ENCODE assay signal across 27 cellular contexts in the genomic region with DNA sequence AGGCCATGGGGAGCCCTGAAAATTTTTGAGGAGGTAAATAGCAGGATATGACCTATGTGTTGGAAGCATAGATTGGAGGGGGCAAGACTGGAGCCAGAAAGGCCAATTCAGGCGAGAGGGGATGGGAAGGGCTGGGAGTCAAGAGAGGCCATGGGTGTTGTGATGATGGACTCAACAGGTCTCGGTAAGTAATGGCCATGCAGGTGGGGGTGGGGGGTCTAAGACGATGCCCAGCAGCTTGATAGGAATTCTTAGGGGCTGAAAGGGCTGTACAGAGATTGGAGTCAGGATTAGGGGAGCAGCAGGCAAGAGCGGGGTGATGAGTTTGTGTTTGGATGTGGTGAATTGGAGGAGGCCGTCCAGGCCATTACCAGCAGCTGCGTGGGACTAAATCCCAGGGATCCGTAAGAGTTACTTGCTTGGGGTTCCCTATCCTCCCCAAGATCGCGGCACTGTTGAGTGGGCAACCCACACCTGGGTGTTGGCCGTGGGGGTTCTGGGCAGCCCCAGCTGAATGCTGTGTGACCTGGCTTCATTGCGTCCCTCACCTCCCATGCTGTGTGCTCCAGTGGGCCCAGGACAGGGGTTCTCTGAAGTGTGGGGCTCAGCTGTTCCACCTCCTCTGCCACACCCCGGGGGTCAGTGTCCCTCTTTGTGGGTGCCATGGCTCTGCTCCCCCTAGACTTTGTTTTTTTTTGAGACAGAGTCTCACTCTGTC. TPM values are rescaled to one million over a fixed set of nuclear protein-coding genes. Genes with fewer than 3 reads are reported as not detected.
DNase-seq lines count a peak whose midpoint lies in the region; ATAC-seq and TF ChIP-seq lines count a peak whose summit lies in the region.
"Had no signal": no experiment of that assay in that cellular context is flagged by ENCODE, and none has a peak within 500 bp of the region (broad histone marks: within the 10 kb centered on the region; RNA-seq: fewer than 3 reads in every experiment).

No MANE protein-coding gene starts in this region.

- H2BK15ac ChIP-seq in neuronal stem cell (ENCODE audit: low read length): no peak overlapping the region

- TF ChIP-seq POLR2A in vagina (IDR thresholded peaks at IDR 0.05): no peak

- no peak overlapping the region for H3K14ac ChIP-seq in neuronal stem cell (ENCODE audit: low read length)

- H3K4me1 ChIP-seq in neuronal stem cell (ENCODE audit: control insufficient read depth in 2 of 2, insufficient read depth in 1 of 2, low read depth in 1 of 2, low read length in 2 of 2) (peaks cover 2 to 12% of the 10 kb centered on the region in 2 donors), vagina (peaks cover 15% of the 10 kb centered on the region)
- H3K4me1 ChIP-seq: Peyer's patch, SJSA1 had no signal

- H3K23ac ChIP-seq in neuronal stem cell (ENCODE audit: low read depth, low read length, poor library complexity): no peak overlapping the region

- H3K27ac Mint-ChIP-seq in activated CD4-positive, alpha-beta T cell treated with anti-CD3 and anti-CD28 coated beads for 36 hours: no peak overlapping the region
- no peak overlapping the region for H3K27ac Mint-ChIP-seq in activated T-cell treated with anti-CD3 and anti-CD28 coated beads, Interleukin-2, amount 50 U/mL, for 24 hours
- H3K27ac Mint-ChIP-seq: HFFc6 had no signal

- DNase-seq in cardiac septum (ENCODE audit: low spot score) (peak; percentile 29), left cardiac atrium (no peak), left lobe of liver (ENCODE audit: low spot score) (peak; percentile 19), neuronal stem cell (ENCODE audit: low spot score) (no peak), vagina (ENCODE audit: extremely low spot score in 2 of 2) (peak; percentile 61 to 64), cerebellar cortex (ENCODE audit: low spot score) (no peak)
- no peak for DNase-seq in activated CD4-positive, alpha-beta T cell treated with anti-CD3 and anti-CD28 coated beads for 36 hours
- DNase-seq in activated T-cell treated with anti-CD3 and anti-CD28 coated beads, Interleukin-2, amount 50 U/mL, for 24 hours: no peak
- DNase-seq: AML-193, EL, GF-D8, HFFc6, MM.1S, NCI-H1048, NCI-H1436 treated with DMSO at 0.1 percent for 48 hours, NCI-H2029 treated with DMSO at 0.1 percent for 48 hours, NCI-H345, NCI-H524 treated with DMSO at 0.1 percent for 48 hours, NCI-H82, Peyer's patch had no signal

- H2BK12ac ChIP-seq in neuronal stem cell (ENCODE audit: low read length): no peak overlapping the region

- TF ChIP-seq CTCF in vagina (IDR thresholded peaks at IDR 0.05): no peak

- peak overlapping the region; percentile 51 for H2AK5ac ChIP-seq in neuronal stem cell (ENCODE audit: low read depth, low read length)

- H3K79me1 ChIP-seq in neuronal stem cell (ENCODE audit: low read depth, low read length): no peaks in the 10 kb centered on the region

- no peaks in the 10 kb centered on the region for H3K27me3 Mint-ChIP-seq in activated CD4-positive, alpha-beta T cell treated with anti-CD3 and anti-CD28 coated beads for 36 hours
- no peaks in the 10 kb centered on the region for H3K27me3 Mint-ChIP-seq in activated T-cell treated with anti-CD3 and anti-CD28 coated beads, Interleukin-2, amount 50 U/mL, for 24 hours

- H3K9me3 Mint-ChIP-seq in activated CD4-positive, alpha-beta T cell treated with anti-CD3 and anti-CD28 coated beads for 36 hours (ENCODE audit: low read depth): no peaks in the 10 kb centered on the region
- no peaks in the 10 kb centered on the region for H3K9me3 Mint-ChIP-seq in activated T-cell treated with anti-CD3 and anti-CD28 coated beads, Interleukin-2, amount 50 U/mL, for 24 hours
- H3K9me3 Mint-ChIP-seq: HFFc6 had no signal

- H3K36me3 ChIP-seq in neuronal stem cell (replicated peaks in 1 of 2; ENCODE audit: control insufficient read depth in 2 of 2, insufficient read depth in 2 of 2, low read length in 2 of 2): no peaks in the 10 kb centered on the region
- H3K36me3 ChIP-seq in vagina: no peaks in the 10 kb centered on the region
- H3K36me3 ChIP-seq: Peyer's patch, SJSA1 had no signal

- no peak overlapping the region for H3K4me3 Mint-ChIP-seq in activated CD4-positive, alpha-beta T cell treated with anti-CD3 and anti-CD28 coated beads for 36 hours
- H3K4me3 Mint-ChIP-seq in activated T-cell treated with anti-CD3 and anti-CD28 coated beads, Interleukin-2, amount 50 U/mL, for 24 hours: no peak overlapping the region
- H3K4me3 Mint-ChIP-seq: CD14-positive monocyte, HFFc6 had no signal

- no peak overlapping the region for H2BK120ac ChIP-seq in neuronal stem cell (ENCODE audit: low read depth, low read length)

- intact Hi-C loops in cardiac septum (cut with DNase I): no loop called here
- intact Hi-C loops in left cardiac atrium (cut with DNase I): no loop called here
- intact Hi-C loops in vagina (cut with DNase I): no loop called here
- intact Hi-C loops in activated CD4-positive, alpha-beta T cell treated with anti-CD3 and anti-CD28 coated beads for 36 hours (cut with DNase I, micrococcal nuclease): no loop called here

- H3K36me3 Mint-ChIP-seq in activated CD4-positive, alpha-beta T cell treated with anti-CD3 and anti-CD28 coated beads for 36 hours (ENCODE audit: low read depth): no peaks in the 10 kb centered on the region
- H3K36me3 Mint-ChIP-seq in activated T-cell treated with anti-CD3 and anti-CD28 coated beads, Interleukin-2, amount 50 U/mL, for 24 hours (ENCODE audit: low read depth): no peaks in the 10 kb centered on the region
- H3K36me3 Mint-ChIP-seq: CD14-positive monocyte had no signal

- H4K91ac ChIP-seq in neuronal stem cell (ENCODE audit: low read depth, low read length, poor library complexity): no peak overlapping the region

- no peak overlapping the region for H3K4ac ChIP-seq in neuronal stem cell (ENCODE audit: low read length)

- no peak overlapping the region for H3K9ac ChIP-seq in neuronal stem cell (ENCODE audit: low read depth, low read length, poor library complexity)

- ATAC-seq in left cardiac atrium (no peak), left lobe of liver (no peak)
- ATAC-seq in activated CD4-positive, alpha-beta T cell treated with anti-CD3 and anti-CD28 coated beads for 36 hours: no peak
- ATAC-seq: Right ventricle myocardium inferior had no signal

- H2BK5ac ChIP-seq in neuronal stem cell (ENCODE audit: low read length): no peak overlapping the region

- WGBS in neuronal stem cell (ENCODE audit: extremely low coverage in 2 of 2, insufficient read length in 2 of 2, insufficient replicate concordance in 1 of 2), 2 donors: no CpG with 5 or more reads among the region's 12 CpGs

- H4K8ac ChIP-seq in neuronal stem cell (ENCODE audit: low read depth, low read length): no peak overlapping the region

- H3K27me3 ChIP-seq in neuronal stem cell (ENCODE audit: control insufficient read depth in 3 of 3, insufficient read depth in 3 of 3, low read depth in 1 of 3, low read length in 3 of 3) (peaks cover 0 to 10% (median 0%) of the 10 kb centered on the region in 3 experiments), vagina (no peaks in the 10 kb centered on the region)
- H3K27me3 ChIP-seq: Peyer's patch, SJSA1 had no signal

- H3K27ac ChIP-seq in neuronal stem cell (replicated peaks; ENCODE audit: low read length) (no peak overlapping the region), vagina (no peak overlapping the region)
- H3K27ac ChIP-seq: Peyer's patch, SJSA1 had no signal

- peaks cover 4% of the 10 kb centered on the region for H3K4me1 Mint-ChIP-seq in activated CD4-positive, alpha-beta T cell treated with anti-CD3 and anti-CD28 coated beads for 36 hours
- H3K4me1 Mint-ChIP-seq in activated T-cell treated with anti-CD3 and anti-CD28 coated beads, Interleukin-2, amount 50 U/mL, for 24 hours (ENCODE audit: low read depth): no peaks in the 10 kb centered on the region

- peak overlapping the region; percentile 44 for H3K18ac ChIP-seq in neuronal stem cell (ENCODE audit: low read length)

- no peak overlapping the region for H3K4me2 ChIP-seq in neuronal stem cell (ENCODE audit: insufficient read depth, low read length, poor library complexity, severe bottlenecking)

- POLR2A ChIA-PET in activated CD4-positive, alpha-beta T cell treated with anti-CD3 and anti-CD28 coated beads for 36 hours (lab: Charles Lee): no interaction called here

- H3K4me3 ChIP-seq in neuronal stem cell (ENCODE audit: low read length in 2 of 2) (no peak overlapping the region), vagina (no peak overlapping the region)
- H3K4me3 ChIP-seq: Peyer's patch, SJSA1 had no signal

- CTCF ChIA-PET in activated CD4-positive, alpha-beta T cell treated with anti-CD3 and anti-CD28 coated beads for 36 hours (lab: Charles Lee): no interaction called here

- H2AFZ ChIP-seq in neuronal stem cell (ENCODE audit: low read length): no peak overlapping the region

- H3K9me3 ChIP-seq in neuronal stem cell (replicated peaks in 1 of 2; ENCODE audit: control insufficient read depth in 2 of 2, insufficient read depth in 1 of 2, low read depth in 1 of 2, low read length in 2 of 2): no peaks in the 10 kb centered on the region
- no peaks in the 10 kb centered on the region for H3K9me3 ChIP-seq in vagina
- H3K9me3 ChIP-seq: Peyer's patch, SJSA1 had no signal

RNA-seq across cellular contexts. Expression of gene CHRNB4, which starts 41.8 kb away (rescaled TPM):
- total RNA-seq in cardiac septum (not detected), left cardiac atrium (under 1 TPM in 1 of 2 donors, not detected in 1; 0.13 TPM), left lobe of liver (not detected), vagina (0.74 TPM)
- polyA plus RNA-seq in neuronal stem cell (2013, experiment 1 of 2): 0.17 TPM
- 0.17 TPM for polyA plus RNA-seq in neuronal stem cell (2013, experiment 2 of 2)
- total RNA-seq in activated CD4-positive, alpha-beta T cell treated with anti-CD3 and anti-CD28 coated beads for 36 hours: not detected
- total RNA-seq: A172, HFFc6, LHCN-M2, OCI-LY7, Peyer's patch, Right ventricle myocardium inferior, SJSA1 had no signal
- polyA plus RNA-seq: AG04450, CD14-positive monocyte had no signal

Comparison
In these comparisons a context has a peak if more than half of its experiments do, and no peak if none do; other contexts are left out.
1. DNase-seq: peak in cardiac septum (single experiment), left lobe of liver (single experiment) and vagina (2 of 2); none in left cardiac atrium (single experiment), neuronal stem cell (single experiment), activated CD4-positive, alpha-beta T cell treated with anti-CD3 and anti-CD28 coated beads for 36 hours (single experiment), cerebellar cortex (single experiment) and activated T-cell treated with anti-CD3 and anti-CD28 coated beads, Interleukin-2, amount 50 U/mL, for 24 hours (single experiment).